ENCODE assay signal across 8 cellular contexts in genomic region chr7:139230078-139230477, GRCh38. TPM values are rescaled to one million over a fixed set of nuclear protein-coding genes. Genes with fewer than 3 reads are reported as not detected.
DNase-seq lines count a peak whose midpoint lies in the region; ATAC-seq and TF ChIP-seq lines count a peak whose summit lies in the region.

No MANE protein-coding gene starts in this region.

- H3K9me3 ChIP-seq in A673 (ENCODE audit: low read depth, low read length, poor library complexity, severe bottlenecking) (no peaks in the 10 kb centered on the region), HUES64 (ENCODE audit: insufficient read depth, low read depth, low read length) (no peaks in the 10 kb centered on the region), muscle layer of duodenum (ENCODE audit: control insufficient read depth in 1 of 2, low read length in 2 of 2) (no peaks in the 10 kb centered on the region), HAP-1 (no peaks in the 10 kb centered on the region)

- in situ Hi-C loops in brain microvascular endothelial cell (cut with HindIII; ENCODE audit: low pct_ligation_motif_present, low sequenced_read_pairs), result no loop called here
- in situ Hi-C loops in HAP-1 (cut with MboI; ENCODE audit: low sequenced_read_pairs), result no loop called here

- H3K9ac ChIP-seq in HUES64 (ENCODE audit: low read depth, low read length), result peak overlapping the region; percentile 59

- no TSS peak for BruUV-seq in A673 (replicated peaks; lab: Mats Ljungman, UMichigan)

- H3K36me3 ChIP-seq in A673 (ENCODE audit: insufficient read depth, low read length, poor library complexity, severe bottlenecking) (no peaks in the 10 kb centered on the region), HUES64 (ENCODE audit: insufficient read depth, low read length) (no peaks in the 10 kb centered on the region), brain microvascular endothelial cell (replicated peaks) (peaks cover 3% of the 10 kb centered on the region), muscle layer of duodenum (ENCODE audit: control insufficient read depth in 1 of 2, insufficient read depth in 2 of 2, low read length in 2 of 2) (peaks cover 0 to 9% of the 10 kb centered on the region in 2 donors), HAP-1 (replicated peaks) (0 out of 2 replicates have a peak, but pooled peaks cover 2% of the 10 kb centered on the region)

- CTCF ChIA-PET in A673 (lab: Charles Lee), result no interaction called here

- peaks cover 8% of the 10 kb centered on the region for H3K27me3 ChIP-seq in A673 (replicated peaks; ENCODE audit: insufficient read depth, low read depth, low read length, poor library complexity)
- no peaks in the 10 kb centered on the region for H3K27me3 ChIP-seq in HUES64 (ENCODE audit: insufficient read depth, low read length)
- no peaks in the 10 kb centered on the region for H3K27me3 ChIP-seq in brain microvascular endothelial cell (replicated peaks)
- H3K27me3 ChIP-seq in muscle layer of duodenum (ENCODE audit: low read depth, low read length), result no peaks in the 10 kb centered on the region
- H3K27me3 ChIP-seq in HAP-1 (ENCODE audit: low read depth), result peaks cover 7% of the 10 kb centered on the region

- DNase-seq in A673 (ENCODE audit: low spot score), result no peak
- no peak for DNase-seq in brain microvascular endothelial cell
- DNase-seq in GM19240 (ENCODE audit: insufficient read length, low spot score), result no peak
- no peak for DNase-seq in NCI-H2029 treated with DMSO at 0.1 percent for 48 hours (lab: John Stamatoyannopoulos, UW)
- DNase-seq in HAP-1 (ENCODE audit: low spot score in 2 of 2), result no peak

- no peak for ATAC-seq in HG03469 (IDR thresholded peaks at IDR 0.05; ENCODE audit: unreplicated experiment)

- H3K27ac ChIP-seq in A673 (ENCODE audit: low read depth, low read length, poor library complexity, severe bottlenecking) (no peak overlapping the region), HUES64 (ENCODE audit: low read depth, low read length) (no peak overlapping the region; the same call in 1 of the 2 replicates), brain microvascular endothelial cell (no peak overlapping the region), muscle layer of duodenum (ENCODE audit: low read length) (peak overlapping the region; percentile 82)

- POLR2A ChIA-PET in A673 (lab: Charles Lee; ENCODE audit: low non-redundant PET), result no interaction called here

- 77% methylated on average over 8 of the region's 8 CpGs for WGBS in HUES64

- peak overlapping the region; percentile 83 for H3K4me3 ChIP-seq in A673 (ENCODE audit: low read depth, low read length, poor library complexity, severe bottlenecking)
- H3K4me3 ChIP-seq in HUES64 (ENCODE audit: low read length), result peak overlapping the region; percentile 85
- peak overlapping the region; percentile 94 for H3K4me3 ChIP-seq in brain microvascular endothelial cell (ENCODE audit: low read depth, low read length)
- H3K4me3 ChIP-seq in muscle layer of duodenum (ENCODE audit: low read depth in 1 of 2, low read length in 2 of 2), result peak overlapping the region; percentile 85 to 92
- H3K4me3 ChIP-seq in HAP-1, result no peak overlapping the region

- H3K4me1 ChIP-seq in A673 (ENCODE audit: insufficient read depth, low read length, poor library complexity, severe bottlenecking) (peaks cover 8% of the 10 kb centered on the region), HUES64 (ENCODE audit: insufficient read depth, low read length) (peaks cover 6% of the 10 kb centered on the region; the same call in 1 of the 2 replicates), muscle layer of duodenum (ENCODE audit: control insufficient read depth in 1 of 2, insufficient read depth in 2 of 2, low read length in 2 of 2) (peaks cover 0 to 13% of the 10 kb centered on the region in 2 donors), HAP-1 (peaks cover 8% of the 10 kb centered on the region; the same call in 1 of the 2 replicates)

- intact Hi-C loops in A673 (cut with micrococcal nuclease; ENCODE audit: unreplicated experiment), result no loop called here

- TF ChIP-seq CTCF in A673 (conservative IDR thresholded peaks at IDR 0.05; ENCODE audit: low read depth, low read length) (no peak), brain microvascular endothelial cell (IDR thresholded peaks at IDR 0.05; ENCODE audit: low read depth, low read length, missing control alignments) (no peak)

RNA-seq across cellular contexts. Expression of gene UBN2, which starts 1.0 kb away (rescaled TPM):
- total RNA-seq in A673 (2021), result 13.8 and 14.5 TPM in 2 replicates
- 7.4 TPM for polyA plus RNA-seq in HUES64 (2013, experiment 1 of 2)
- polyA plus RNA-seq in HUES64 (2013, experiment 2 of 2), result 7.4 TPM
